1 cellular context compared by ENCODE assay signal in genomic region chr5:116990010-116990409, GRCh38.
A peak's percentile ranks its signal among the peaks of the same experiment; 100 is the strongest.
TF ChIP-seq lines count a peak whose summit lies in the region.

No MANE protein-coding gene starts in this region.

TF ChIP-seq in GM12878, 131 proteins besides CTCF, POLR2A, EP300 and RAD21 (continued from another document):
- no peak for TF ChIP-seq ZNF592 (IDR thresholded peaks at IDR 0.05)
- TF ChIP-seq ELK1 (IDR thresholded peaks at IDR 0.05; ENCODE audit: low read depth, low read length) = no peak
- TF ChIP-seq, protein P1, sequence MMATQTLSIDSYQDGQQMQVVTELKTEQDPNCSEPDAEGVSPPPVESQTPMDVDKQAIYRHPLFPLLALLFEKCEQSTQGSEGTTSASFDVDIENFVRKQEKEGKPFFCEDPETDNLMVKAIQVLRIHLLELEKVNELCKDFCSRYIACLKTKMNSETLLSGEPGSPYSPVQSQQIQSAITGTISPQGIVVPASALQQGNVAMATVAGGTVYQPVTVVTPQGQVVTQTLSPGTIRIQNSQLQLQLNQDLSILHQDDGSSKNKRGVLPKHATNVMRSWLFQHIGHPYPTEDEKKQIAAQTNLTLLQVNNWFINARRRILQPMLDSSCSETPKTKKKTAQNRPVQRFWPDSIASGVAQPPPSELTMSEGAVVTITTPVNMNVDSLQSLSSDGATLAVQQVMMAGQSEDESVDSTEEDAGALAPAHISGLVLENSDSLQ (IDR thresholded peaks at IDR 0.05) = peak; percentile 59
- no peak for TF ChIP-seq ZNF384 (IDR thresholded peaks at IDR 0.05; ENCODE audit: borderline replicate concordance, low read depth, low read length)
- no peak for TF ChIP-seq TCF3 (IDR thresholded peaks at IDR 0.05; ENCODE audit: borderline replicate concordance, insufficient read depth, low read depth, low read length)
- TF ChIP-seq PBX3 (IDR thresholded peaks at IDR 0.05; ENCODE audit: insufficient replicate concordance, low read depth, low read length) = peak; percentile 8
- TF ChIP-seq HDAC6 (IDR thresholded peaks at IDR 0.05; ENCODE audit: unreplicated experiment) = no peak
- TF ChIP-seq SMAD5 (IDR thresholded peaks at IDR 0.05; ENCODE audit: low read depth) = no peak
- TF ChIP-seq ZBTB33 (IDR thresholded peaks at IDR 0.05) = no peak
